In the genomic region with DNA sequence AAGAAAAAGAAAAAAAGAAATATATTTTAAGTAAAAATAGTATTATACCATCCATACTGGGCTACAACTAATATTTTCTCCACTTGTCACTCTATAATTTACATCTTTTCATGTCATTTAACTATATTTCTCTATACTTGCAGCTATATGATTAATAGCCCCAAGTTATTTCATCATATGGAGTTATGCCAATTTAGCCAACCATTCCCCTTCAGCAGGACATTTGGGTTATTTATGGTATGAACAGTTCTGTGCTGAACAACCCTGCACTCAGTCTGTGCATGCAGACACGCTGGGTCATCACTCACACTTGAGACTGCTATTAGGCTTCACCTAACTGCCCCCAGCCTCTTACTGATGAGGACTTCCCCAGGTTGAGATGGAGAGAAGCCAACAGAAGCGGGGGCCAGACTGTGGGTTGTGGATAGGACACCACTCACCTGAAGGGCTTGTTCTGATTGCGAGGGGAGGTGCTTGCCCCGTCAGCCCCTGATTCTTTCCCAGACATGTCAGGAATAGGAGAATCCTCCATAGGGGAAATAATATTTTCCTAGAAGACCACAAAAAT, we compare ENCODE assay signal across 17 cellular contexts. TPM values are rescaled to one million over a fixed set of nuclear protein-coding genes. Genes with fewer than 3 reads are reported as not detected.
DNase-seq lines count a peak whose midpoint lies in the region; ATAC-seq and TF ChIP-seq lines count a peak whose summit lies in the region.
"Had no signal": no experiment of that assay in that cellular context is flagged by ENCODE, and none has a peak within 500 bp of the region (broad histone marks: within the 10 kb centered on the region; RNA-seq: fewer than 3 reads in every experiment).

No MANE protein-coding gene starts in this region.

- peaks cover 0 to 62% of the 10 kb centered on the region in 2 donors for H3K36me3 ChIP-seq in adrenal gland (replicated peaks in 1 of 2)

- no peak for DNase-seq in stimulated activated naive CD8-positive, alpha-beta T cell treated with anti-CD3 and anti-CD28 coated beads, Interleukin-15, amount 100 ng/mL, for 72 hours
- DNase-seq in adrenal gland (no peak), fibroblast of the conjunctiva (ENCODE audit: low read depth) (peak; percentile 26), dermis blood vessel endothelial cell (no peak), DMS79 (lab: John Stamatoyannopoulos, UW) (no peak)
- DNase-seq: DMS 273 treated with DMSO at 0.1 percent for 48 hours, KBM-7, MV-4-11, NCI-H1436, NCI-H2029, NCI-H2171, NCI-H748 treated with DMSO at 0.1 percent for 48 hours, Right ventricle myocardium superior had no signal

- TF ChIP-seq POLR2A in adrenal gland (IDR thresholded peaks at IDR 0.05), result no peak

- H3K27ac ChIP-seq in adrenal gland, result peak overlapping the region in 3 of 5 donors; percentile 67 to 77 (median 73)
- H3K27ac ChIP-seq: C4-2B had no signal

- H3K4me1 ChIP-seq in adrenal gland (replicated peaks in 1 of 2), result peaks cover 57 to 67% of the 10 kb centered on the region in 2 donors

- no peaks in the 10 kb centered on the region for H3K27me3 Mint-ChIP-seq in stimulated activated naive CD8-positive, alpha-beta T cell treated with anti-CD3 and anti-CD28 coated beads, Interleukin-15, Interleukin-2, amounts not matched to agents 100 ng/mL and 50 ng/mL, for 24 hours
- no peaks in the 10 kb centered on the region for H3K27me3 Mint-ChIP-seq in stimulated activated naive CD8-positive, alpha-beta T cell treated with anti-CD3 and anti-CD28 coated beads, Interleukin-15, amount 100 ng/mL, for 72 hours

- peak overlapping the region; percentile 19 for H3K27ac Mint-ChIP-seq in stimulated activated naive CD8-positive, alpha-beta T cell treated with anti-CD3 and anti-CD28 coated beads, Interleukin-15, Interleukin-2, amounts not matched to agents 100 ng/mL and 50 ng/mL, for 24 hours
- no peak overlapping the region for H3K27ac Mint-ChIP-seq in stimulated activated naive CD8-positive, alpha-beta T cell treated with anti-CD3 and anti-CD28 coated beads, Interleukin-15, amount 100 ng/mL, for 72 hours
- H3K27ac Mint-ChIP-seq: GM23338 had no signal

- H3K9me3 ChIP-seq in adrenal gland (replicated peaks in 1 of 3), result no peaks in the 10 kb centered on the region

- intact Hi-C loops in adrenal gland (cut with DNase I), result no loop called here

- no peak overlapping the region for H3K4me3 Mint-ChIP-seq in stimulated activated naive CD8-positive, alpha-beta T cell treated with anti-CD3 and anti-CD28 coated beads, Interleukin-15, Interleukin-2, amounts not matched to agents 100 ng/mL and 50 ng/mL, for 24 hours
- H3K4me3 Mint-ChIP-seq in stimulated activated naive CD8-positive, alpha-beta T cell treated with anti-CD3 and anti-CD28 coated beads, Interleukin-15, amount 100 ng/mL, for 72 hours, result no peak overlapping the region
- H3K4me3 Mint-ChIP-seq: GM23338 had no signal

- no peaks in the 10 kb centered on the region for H3K9me3 Mint-ChIP-seq in stimulated activated naive CD8-positive, alpha-beta T cell treated with anti-CD3 and anti-CD28 coated beads, Interleukin-15, Interleukin-2, amounts not matched to agents 100 ng/mL and 50 ng/mL, for 24 hours
- H3K9me3 Mint-ChIP-seq in stimulated activated naive CD8-positive, alpha-beta T cell treated with anti-CD3 and anti-CD28 coated beads, Interleukin-15, amount 100 ng/mL, for 72 hours, result no peaks in the 10 kb centered on the region
- H3K9me3 Mint-ChIP-seq: GM23338 had no signal

- no peak overlapping the region for H3K4me3 ChIP-seq in adrenal gland
- H3K4me3 ChIP-seq: GM23338 had no signal

- peaks cover 68% of the 10 kb centered on the region for H3K36me3 Mint-ChIP-seq in stimulated activated naive CD8-positive, alpha-beta T cell treated with anti-CD3 and anti-CD28 coated beads, Interleukin-15, Interleukin-2, amounts not matched to agents 100 ng/mL and 50 ng/mL, for 24 hours (ENCODE audit: low read depth)

- H3K4me1 Mint-ChIP-seq in stimulated activated naive CD8-positive, alpha-beta T cell treated with anti-CD3 and anti-CD28 coated beads, Interleukin-15, Interleukin-2, amounts not matched to agents 100 ng/mL and 50 ng/mL, for 24 hours (ENCODE audit: low read depth), result peaks cover 53% of the 10 kb centered on the region
- peaks cover 71% of the 10 kb centered on the region for H3K4me1 Mint-ChIP-seq in stimulated activated naive CD8-positive, alpha-beta T cell treated with anti-CD3 and anti-CD28 coated beads, Interleukin-15, amount 100 ng/mL, for 72 hours
- H3K4me1 Mint-ChIP-seq: GM23338 had no signal

- no peak for ATAC-seq in stimulated activated naive CD8-positive, alpha-beta T cell treated with anti-CD3 and anti-CD28 coated beads, Interleukin-15, amount 100 ng/mL, for 72 hours
- ATAC-seq in activated CD4-positive, CD25-positive, alpha-beta regulatory T cell treated with anti-CD3 and anti-CD28 coated beads, Interleukin-2, amount 50 U/mL, for 24 hours, result no peak
- ATAC-seq: GM23338 had no signal

- TF ChIP-seq CTCF in adrenal gland (IDR thresholded peaks at IDR 0.05), result no peak

- 73 to 79% (median 76%) methylated on average over 4 of the region's 4 CpGs for WGBS in adrenal gland, 4 donors

- H3K27me3 ChIP-seq in adrenal gland, result no peaks in the 10 kb centered on the region

RNA-seq across cellular contexts. Expression of a gene that starts 7.3 kb away (rescaled TPM):
- 100 to 1,000 TPM in 5 of 8 donors, 10 to 100 TPM in 3; 59.1 to 148 (median 122) TPM for total RNA-seq in adrenal gland
- polyA plus RNA-seq in adrenal gland, result 100 to 1,000 TPM in 2 of 3 donors, 10 to 100 TPM in 1; 49.7 to 133 (median 117) TPM
- total RNA-seq in dermis blood vessel endothelial cell, result 39.5 and 60.6 TPM in 2 replicates

RNA-seq across cellular contexts. Expression of a gene that starts 7.9 kb away (rescaled TPM):
- total RNA-seq in adrenal gland (100 to 1,000 TPM; 138 to 249 (median 184) TPM), dermis blood vessel endothelial cell (210 and 309 TPM in 2 replicates)
- 100 to 1,000 TPM in 1 of 3 donors, 10 to 100 TPM in 2; 75.8 to 140 (median 77.4) TPM for polyA plus RNA-seq in adrenal gland

RNA-seq across cellular contexts. Expression of a gene that starts 15.2 kb away (rescaled TPM):
- total RNA-seq in adrenal gland, result 100 to 1,000 TPM in 7 of 8 donors, 10 to 100 TPM in 1; 83.1 to 261 (median 176) TPM
- 100 to 1,000 TPM in 2 of 3 donors, 10 to 100 TPM in 1; 51.5 to 281 (median 260) TPM for polyA plus RNA-seq in adrenal gland
- total RNA-seq in dermis blood vessel endothelial cell, result 34.7 and 40.3 TPM in 2 replicates

RNA-seq across cellular contexts. Expression of a gene that starts 25.1 kb away (rescaled TPM):
- total RNA-seq in adrenal gland (10 to 100 TPM; 13.8 to 68.0 (median 45.5) TPM), dermis blood vessel endothelial cell (9.3 and 20.3 TPM in 2 replicates)
- 100 to 1,000 TPM in 2 of 3 donors, 10 to 100 TPM in 1; 10.1 to 214 (median 146) TPM for polyA plus RNA-seq in adrenal gland

RNA-seq across cellular contexts. Expression of a gene that starts 35.2 kb away (rescaled TPM):
- total RNA-seq in adrenal gland (10 to 100 TPM; 13.3 to 34.9 (median 22.0) TPM), dermis blood vessel endothelial cell (15.5 and 16.6 TPM in 2 replicates)
- 10 to 100 TPM; 16.0 to 25.6 (median 21.2) TPM for polyA plus RNA-seq in adrenal gland
